ENCODE assay signal across 29 cellular contexts in the genomic region with DNA sequence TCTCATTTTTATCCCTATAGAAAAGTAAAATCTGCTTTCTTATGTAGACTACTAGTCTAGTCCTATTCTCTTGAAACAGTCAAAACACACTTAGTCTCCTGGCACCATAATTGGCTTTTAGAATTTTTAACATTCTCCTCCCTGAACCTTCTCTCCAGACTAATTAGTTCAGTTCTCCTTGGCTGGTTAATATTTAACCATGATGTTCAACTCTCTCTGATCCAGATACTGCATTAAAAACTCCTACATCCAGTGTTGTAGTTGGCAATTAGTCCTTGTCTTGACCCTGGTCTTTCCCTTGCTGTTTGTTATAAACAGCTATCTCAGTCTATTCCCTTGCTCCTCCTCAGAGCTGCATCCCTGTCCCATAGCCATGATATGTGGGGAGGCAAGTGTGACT.
"Had no signal": no experiment of that assay in that cellular context is flagged by ENCODE, and none has a peak within 500 bp of the region (broad histone marks: within the 10 kb centered on the region; RNA-seq: fewer than 3 reads in every experiment).

No MANE protein-coding gene starts in this region.

- H2AFZ ChIP-seq: parathyroid adenoma had no signal

- H3K27me3 Mint-ChIP-seq: dendritic cell treated with granulocyte-macrophage colony-stimulating factor and Interleukin-4, amounts not matched to agents 40 ng/mL and 50 ng/mL, for 4 days; natural killer cell treated with Interleukin-12 subunit alpha and Interleukin-12 subunit beta and Interleukin-15 and Interleukin-18, amount 100 ng/mL, for 72 hours; progenitor cell of endocrine pancreas had no signal

- H3K4me3 Mint-ChIP-seq: central memory CD8-positive, alpha-beta T cell; dendritic cell treated with granulocyte-macrophage colony-stimulating factor and Interleukin-4, amounts not matched to agents 40 ng/mL and 50 ng/mL, for 4 days; mesothelial cell of epicardium; naive B cell; natural killer cell treated with Interleukin-12 subunit alpha and Interleukin-12 subunit beta and Interleukin-15 and Interleukin-18, amount 100 ng/mL, for 72 hours; neural crest cell; stimulated activated naive B cell treated with anti-CD40 and anti-IgM and Interleukin-4, amounts not matched to agents 10 μg/mL and 1 μg/mL and 100 μg/mL, for 72 hours; stimulated activated naive CD8-positive, alpha-beta T cell treated with anti-CD3 and anti-CD28 coated beads, Interleukin-15, Interleukin-2, amounts not matched to agents 100 ng/mL and 50 ng/mL, for 24 hours had no signal

- H3K4me1 Mint-ChIP-seq: central memory CD8-positive, alpha-beta T cell; mesothelial cell of epicardium; naive B cell; neural crest cell; stimulated activated naive B cell treated with anti-CD40 and anti-IgM and Interleukin-4, amounts not matched to agents 10 μg/mL and 1 μg/mL and 100 μg/mL, for 72 hours had no signal

- H3K9me3 ChIP-seq: gastrocnemius medialis, right lobe of liver, thoracic aorta had no signal

- H3K36me3 Mint-ChIP-seq: naive B cell; stimulated activated naive B cell treated with anti-CD40 and anti-IgM and Interleukin-4, amounts not matched to agents 10 μg/mL and 1 μg/mL and 100 μg/mL, for 72 hours had no signal

- ATAC-seq: gastrocnemius medialis; left lobe of liver; mucosa of descending colon; natural killer cell treated with Interleukin-12 subunit alpha and Interleukin-12 subunit beta and Interleukin-15 and Interleukin-18, amount 100 ng/mL, for 72 hours; right lobe of liver; stimulated activated naive B cell treated with anti-CD40 and anti-IgM and Interleukin-4, amounts not matched to agents 10 μg/mL and 1 μg/mL and 100 μg/mL, for 72 hours had no signal

- DNase-seq: colonic mucosa; effector CD8-positive, alpha-beta T cell; erythroblast; esophagus squamous epithelium; gastrocnemius medialis; head of caudate nucleus; mesenchymal stem cell; mucosa of descending colon; naive B cell; right lobe of liver; small intestine; stimulated activated CD4-positive, alpha-beta T cell treated with anti-CD3 and anti-CD28 coated beads, Interleukin-15, amount 100 ng/mL, for 24 hours; stimulated activated CD4-positive, alpha-beta T cell treated with anti-CD3 and anti-CD28 coated beads, Interleukin-2, amount 100 ng/mL, for 48 hours; stimulated activated naive B cell treated with anti-CD40 and anti-IgM and Interleukin-4, amounts not matched to agents 10 μg/mL and 1 μg/mL and 100 μg/mL, for 72 hours; upper lobe of left lung had no signal

- H3K27me3 ChIP-seq: colonic mucosa, esophagus squamous epithelium, gastrocnemius medialis, tibial nerve, upper lobe of left lung had no signal

- FAIRE-seq: endothelial cell of umbilical vein, small intestine, urothelium cell line had no signal

- H3K4me3 ChIP-seq: colonic mucosa, esophagus squamous epithelium, gastrocnemius medialis, lung, mucosa of descending colon, right lobe of liver, thoracic aorta, tibial nerve, upper lobe of left lung had no signal

- H3K36me3 ChIP-seq: colonic mucosa, esophagus squamous epithelium, gastrocnemius medialis, right lobe of liver, thoracic aorta, tibial nerve, upper lobe of left lung had no signal

- H3K27ac ChIP-seq: colonic mucosa, esophagus squamous epithelium, gastrocnemius medialis, parathyroid adenoma, right lobe of liver, thoracic aorta, tibial nerve, upper lobe of left lung had no signal

- H3K4me1 ChIP-seq: colonic mucosa, esophagus squamous epithelium, gastrocnemius medialis, parathyroid adenoma, right lobe of liver, tibial nerve, upper lobe of left lung had no signal

- H3K27ac Mint-ChIP-seq: dendritic cell treated with granulocyte-macrophage colony-stimulating factor and Interleukin-4, amounts not matched to agents 40 ng/mL and 50 ng/mL, for 4 days; mesothelial cell of epicardium; naive B cell; natural killer cell treated with Interleukin-12 subunit alpha and Interleukin-12 subunit beta and Interleukin-15 and Interleukin-18, amount 100 ng/mL, for 72 hours; progenitor cell of endocrine pancreas; stimulated activated naive B cell treated with anti-CD40 and anti-IgM and Interleukin-4, amounts not matched to agents 10 μg/mL and 1 μg/mL and 100 μg/mL, for 72 hours; stimulated activated naive CD8-positive, alpha-beta T cell treated with anti-CD3 and anti-CD28 coated beads, Interleukin-15, Interleukin-2, amounts not matched to agents 100 ng/mL and 50 ng/mL, for 24 hours had no signal

- H3K9ac ChIP-seq: parathyroid adenoma had no signal
